2 cellular contexts compared by ENCODE assay signal in genomic region chr3:72889310-72890165, GRCh38.
A peak's percentile ranks its signal among the peaks of the same experiment; 100 is the strongest.
TF ChIP-seq lines count a peak whose summit lies in the region.

No MANE protein-coding gene starts in this region.

TF ChIP-seq in IMR-90, 13 proteins besides CTCF, POLR2A, EP300 and RAD21:
- TF ChIP-seq MAFK (IDR thresholded peaks at IDR 0.05; ENCODE audit: low read depth, low read length) (peak; percentile 1; the same call in 1 of the 2 replicates), MAZ (IDR thresholded peaks at IDR 0.05; ENCODE audit: borderline replicate concordance, low read depth, low read length) (no peak)

TF ChIP-seq in K562, 482 proteins besides CTCF, POLR2A, EP300 and RAD21:
- TF ChIP-seq ZNF384 (IDR thresholded peaks at IDR 0.05; ENCODE audit: low read depth, low read length): no peak
- 0 out of 4 replicates have a peak, but pooled peaks of 1 of the 2 experiments have one; percentile 33 for TF ChIP-seq MLLT1 (IDR thresholded peaks at IDR 0.05)
- TF ChIP-seq MECOM (CRISPR knock-in tag; IDR thresholded peaks at IDR 0.05): no peak
